ENCODE assay signal across 12 cellular contexts in genomic region chr6:453152-453551, GRCh38.
DNase-seq lines count a peak whose midpoint lies in the region; ATAC-seq lines count a peak whose summit lies in the region.
"Had no signal": no experiment of that assay in that cellular context is flagged by ENCODE, and none has a peak within 500 bp of the region (broad histone marks: within the 10 kb centered on the region; RNA-seq: fewer than 3 reads in every experiment).

No MANE protein-coding gene starts in this region.

- DNase-seq in G401 (ENCODE audit: low spot score), result peak; percentile 6
- DNase-seq in RKO (ENCODE audit: low spot score), result peak; percentile 5
- no peak for DNase-seq in Right ventricle myocardium inferior (ENCODE audit: missing footprints)
- DNase-seq in posterior vena cava (ENCODE audit: low spot score), result peak; percentile 86
- DNase-seq: CD8-positive, alpha-beta memory T cell; NCI-H1436 treated with DMSO at 0.1 percent for 48 hours; PC-3 had no signal

- in situ Hi-C loops in G401 (cut with HindIII; ENCODE audit: low sequenced_read_pairs), result no loop called here

- ATAC-seq in Right ventricle myocardium inferior, result peak; percentile 69
- no peak for ATAC-seq in GM19328 (IDR thresholded peaks at IDR 0.05; ENCODE audit: unreplicated experiment)
- ATAC-seq in HG03175 (IDR thresholded peaks at IDR 0.05; ENCODE audit: unreplicated experiment), result no peak
- ATAC-seq in GM21390 (IDR thresholded peaks at IDR 0.05; ENCODE audit: unreplicated experiment), result no peak
- ATAC-seq in HG02798 (IDR thresholded peaks at IDR 0.05; ENCODE audit: poor library complexity, unreplicated experiment), result no peak
- ATAC-seq: naive thymus-derived CD4-positive, alpha-beta T cell; PC-3 had no signal

- intact Hi-C loops in Right ventricle myocardium inferior (cut with DNase I), result no loop called here
- intact Hi-C loops in posterior vena cava (cut with DNase I), result no loop called here
